ENCODE assay signal across 1 cellular context in genomic region chr1:46198026-46198826, GRCh38.
TF ChIP-seq lines count a peak whose summit lies in the region.

POMGNT1 (minus strand) TSS chr1:46198434; CDS start chr1:46197821, 613 bp downstream.

TF ChIP-seq in K562, 482 proteins besides CTCF, POLR2A, EP300 and RAD21 (continued from another document and continues in another):
- TF ChIP-seq ZBTB11 (CRISPR knock-in tag; IDR thresholded peaks at IDR 0.05): no peak; a peak in 1 of 6 replicates
- no peak for TF ChIP-seq HMG20A (CRISPR knock-in tag; conservative IDR thresholded peaks at IDR 0.05)
- TF ChIP-seq HNRNPUL1 (IDR thresholded peaks at IDR 0.05; ENCODE audit: low read length): no peak
- TF ChIP-seq ZNF668 (CRISPR knock-in tag; IDR thresholded peaks at IDR 0.05): no peak
- TF ChIP-seq SAFB2 (IDR thresholded peaks at IDR 0.05; ENCODE audit: borderline replicate concordance, low read depth, low read length, severe bottlenecking): no peak
- TF ChIP-seq TAL1 (IDR thresholded peaks at IDR 0.05): no peak
- TF ChIP-seq KLF13 (tag; IDR thresholded peaks at IDR 0.05; ENCODE audit: borderline replicate concordance, low read depth): peak; percentile 68; the same call in 1 of the 2 replicates
- no peak for TF ChIP-seq SMAD2 (IDR thresholded peaks at IDR 0.05; ENCODE audit: low read depth, low read length)
- no peak for TF ChIP-seq NCOA6 (IDR thresholded peaks at IDR 0.05)
- no peak for TF ChIP-seq ZNF324 (CRISPR knock-in tag; IDR thresholded peaks at IDR 0.05)
- TF ChIP-seq CCNT2 (IDR thresholded peaks at IDR 0.05; ENCODE audit: borderline replicate concordance, extremely low read depth, insufficient read length, low read depth, low read length): peak; percentile 42
- peak in 1 of 2 experiments; percentile 79; a peak in 2 of 4 replicates for TF ChIP-seq HDAC1 (IDR thresholded peaks at IDR 0.05)
- TF ChIP-seq CEBPB (tag; IDR thresholded peaks at IDR 0.05): no peak
- no peak for TF ChIP-seq TFAP4 (CRISPR knock-in tag; IDR thresholded peaks at IDR 0.05; ENCODE audit: borderline replicate concordance)
- no peak for TF ChIP-seq ESRRB (CRISPR knock-in tag; IDR thresholded peaks at IDR 0.05; ENCODE audit: borderline replicate concordance)
- TF ChIP-seq PURB (CRISPR knock-in tag; IDR thresholded peaks at IDR 0.05; ENCODE audit: low read depth): no peak
- TF ChIP-seq ZC3H4 (CRISPR knock-in tag; IDR thresholded peaks at IDR 0.05; ENCODE audit: borderline replicate concordance): no peak; the same call in 1 of the 2 replicates
- TF ChIP-seq SREBF2 (CRISPR knock-in tag; IDR thresholded peaks at IDR 0.05): no peak
- TF ChIP-seq SOX6 (IDR thresholded peaks at IDR 0.05): no peak
- no peak for TF ChIP-seq ID3 (CRISPR knock-in tag; IDR thresholded peaks at IDR 0.05)
- TF ChIP-seq ID3 (tag; IDR thresholded peaks at IDR 0.05): no peak
- TF ChIP-seq NR1H2 (CRISPR knock-in tag; IDR thresholded peaks at IDR 0.05): no peak
- no peak for TF ChIP-seq MTA1 (IDR thresholded peaks at IDR 0.05; ENCODE audit: borderline replicate concordance)
- no peak for TF ChIP-seq CBX8 (IDR thresholded peaks at IDR 0.05; ENCODE audit: borderline replicate concordance, extremely low read depth, low read depth, low read length, poor library complexity, severe bottlenecking)
- TF ChIP-seq ZBTB33 (CRISPR knock-in tag; IDR thresholded peaks at IDR 0.05): no peak
- no peak; the same call in 1 of the 2 replicates for TF ChIP-seq ZBTB40 (IDR thresholded peaks at IDR 0.05)
- no peak for TF ChIP-seq ZBTB40 (CRISPR knock-in tag; IDR thresholded peaks at IDR 0.05)
- TF ChIP-seq KAT8 (IDR thresholded peaks at IDR 0.05; ENCODE audit: low read depth): no peak
- no peak for TF ChIP-seq STAT6 (CRISPR knock-in tag; IDR thresholded peaks at IDR 0.05)
- no peak for TF ChIP-seq TFAM (CRISPR knock-in tag; conservative IDR thresholded peaks at IDR 0.05)
- TF ChIP-seq ZNF561 (CRISPR knock-in tag; conservative IDR thresholded peaks at IDR 0.05): no peak
- no peak for TF ChIP-seq FOXP1 (CRISPR knock-in tag; IDR thresholded peaks at IDR 0.05)
- TF ChIP-seq CHAMP1 (IDR thresholded peaks at IDR 0.05): no peak
- TF ChIP-seq ZNF165 (CRISPR knock-in tag; IDR thresholded peaks at IDR 0.05; ENCODE audit: borderline replicate concordance): no peak
- no peak for TF ChIP-seq BRD4 (IDR thresholded peaks at IDR 0.05)
- no peak for TF ChIP-seq ZNF347 (CRISPR knock-in tag; IDR thresholded peaks at IDR 0.05; ENCODE audit: low read depth)
- peak; percentile 16; the same call in 1 of the 2 replicates for TF ChIP-seq DEAF1 (CRISPR knock-in tag; IDR thresholded peaks at IDR 0.05)
- no peak for TF ChIP-seq ELF1 (tag; IDR thresholded peaks at IDR 0.05)
- no peak for TF ChIP-seq NUFIP1 (IDR thresholded peaks at IDR 0.05; ENCODE audit: partially characterized antibody)
- no peak for TF ChIP-seq BMI1 (IDR thresholded peaks at IDR 0.05; ENCODE audit: low read length)
- TF ChIP-seq ZFP36 (IDR thresholded peaks at IDR 0.05; ENCODE audit: low read depth, low read length, partially characterized antibody): no peak
